34 cellular contexts compared by ENCODE assay signal in genomic region chr17:54009502-54009901, GRCh38.
"Had no signal": no experiment of that assay in that cellular context is flagged by ENCODE, and none has a peak within 500 bp of the region (broad histone marks: within the 10 kb centered on the region; RNA-seq: fewer than 3 reads in every experiment).

No MANE protein-coding gene starts in this region.

- DNase-seq: Karpas-422, Kasumi-1, MG63, MM.1S, MV-4-11, NCI-H1048, NCI-H1092, NCI-H1092 treated with DMSO at 0.1 percent for 48 hours, NCI-H1105, NCI-H1105 treated with DMSO at 0.1 percent for 48 hours, NCI-H1417, NCI-H1417 treated with DMSO at 0.1 percent for 48 hours, NCI-H1436, NCI-H1436 treated with DMSO at 0.1 percent for 48 hours, NCI-H146, NCI-H1694, NCI-H1694 treated with DMSO at 0.1 percent for 48 hours, NCI-H187, NCI-H187 treated with DMSO at 0.1 percent for 48 hours, NCI-H1930, NCI-H2029, NCI-H2029 treated with DMSO at 0.1 percent for 48 hours, NCI-H2081, NCI-H2081 treated with DMSO at 0.1 percent for 48 hours, NCI-H2107, NCI-H2171, NCI-H2171 treated with DMSO at 0.1 percent for 48 hours, NCI-H2227 treated with DMSO at 0.1 percent for 48 hours, NCI-H226, NCI-H345, NCI-H446, NCI-H446 treated with DMSO at 0.1 percent for 48 hours, NCI-H510A, NCI-H510A treated with DMSO at 0.1 percent for 48 hours had no signal
